15 cellular contexts compared by ENCODE assay signal in the genomic region with DNA sequence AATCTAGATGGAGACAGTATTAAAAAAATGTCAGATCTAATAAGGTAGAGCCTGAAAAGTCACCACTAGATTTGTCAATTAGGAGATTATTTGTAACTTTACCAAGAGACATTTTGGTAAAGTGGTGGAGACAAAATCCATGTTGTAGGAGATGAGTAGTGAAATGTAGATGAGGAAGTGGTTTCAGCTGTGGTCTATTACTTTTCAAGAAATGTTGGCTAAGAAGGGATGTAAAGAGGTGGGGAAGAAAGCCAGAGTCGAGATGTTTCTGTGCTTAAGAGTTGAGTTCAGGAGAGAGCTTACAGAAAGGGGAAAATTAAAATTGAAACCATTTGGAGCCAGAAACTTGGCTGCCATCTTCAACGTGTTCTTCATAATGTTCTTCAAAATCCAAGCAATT.
"Had no signal": no experiment of that assay in that cellular context is flagged by ENCODE, and none has a peak within 500 bp of the region (broad histone marks: within the 10 kb centered on the region; RNA-seq: fewer than 3 reads in every experiment).

No MANE protein-coding gene starts in this region.

- DNase-seq: activated CD4-positive, alpha-beta T cell treated with anti-CD3 and anti-CD28 coated beads for 4 hours; activated CD8-positive, alpha-beta T cell treated with anti-CD3 and anti-CD28 coated beads, Interleukin-2, amount 10 ng/mL, durations not matched to agents 7 days and 5 days; activated naive CD4-positive, alpha-beta T cell treated with anti-CD3 and anti-CD28 coated beads for 36 hours; adrenal gland; caudate nucleus; cortex of kidney; effector memory CD8-positive, alpha-beta T cell; kidney; left ventricle myocardium superior; mesenchymal stem cell; sigmoid colon; stimulated activated CD4-positive, alpha-beta T cell treated with anti-CD3 and anti-CD28 coated beads, Interleukin-2, amount 100 ng/mL, for 24 hours; stimulated activated naive B cell treated with anti-CD40 and anti-IgM and Interleukin-4, amounts not matched to agents 10 μg/mL and 1 μg/mL and 100 μg/mL, for 72 hours; T1000 had no signal

- ATAC-seq: activated CD8-positive, alpha-beta T cell treated with anti-CD3 and anti-CD28 coated beads, Interleukin-2, amount 10 ng/mL, durations not matched to agents 7 days and 5 days; effector memory CD8-positive, alpha-beta T cell; left ventricle myocardium superior had no signal

- H3K27me3 ChIP-seq: adrenal gland, sigmoid colon had no signal

- H3K9me3 ChIP-seq: adrenal gland, sigmoid colon had no signal

- H3K36me3 ChIP-seq: adrenal gland, sigmoid colon had no signal

- H3K27ac ChIP-seq: adrenal gland, epithelial cell of prostate, sigmoid colon had no signal

- H3K4me3 ChIP-seq: adrenal gland, sigmoid colon had no signal
